ENCODE assay signal across 13 cellular contexts in genomic region chr16:73054131-73054496, GRCh38. TPM values are rescaled to one million over a fixed set of nuclear protein-coding genes. Genes with fewer than 3 reads are reported as not detected.
DNase-seq lines count a peak whose midpoint lies in the region; ATAC-seq, FAIRE-seq and TF ChIP-seq lines count a peak whose summit lies in the region.
"Had no signal": no experiment of that assay in that cellular context is flagged by ENCODE, and none has a peak within 500 bp of the region (broad histone marks: within the 10 kb centered on the region; RNA-seq: fewer than 3 reads in every experiment).

No MANE protein-coding gene starts in this region.

- H3K4me1 Mint-ChIP-seq in CD14-positive monocyte = peaks cover 46% of the 10 kb centered on the region
- peaks cover 14% of the 10 kb centered on the region for H3K4me1 Mint-ChIP-seq in activated T-cell treated with anti-CD3 and anti-CD28 coated beads, Interleukin-2, amount 50 U/mL, for 4 hours (ENCODE audit: low read depth)

- WGBS in pancreas, 2 donors = 21 to 29% methylated on average over 10 of the region's 10 CpGs

- no peak for FAIRE-seq in pancreas (lab: Jason Lieb, UNC)
- FAIRE-seq: islet of Langerhans had no signal

- H3K4me1 ChIP-seq in pancreas = peaks cover 26 to 52% (median 49%) of the 10 kb centered on the region in 3 donors

- no peak for ATAC-seq in pancreas
- ATAC-seq in GM18511 (IDR thresholded peaks at IDR 0.05; ENCODE audit: unreplicated experiment) = no peak
- no peak for ATAC-seq in activated T-cell treated with anti-CD3 and anti-CD28 coated beads, Interleukin-2, amount 50 U/mL, for 4 hours

- H3K27me3 ChIP-seq in pancreas = no peaks in the 10 kb centered on the region

- TF ChIP-seq CTCF in CD14-positive monocyte (IDR thresholded peaks at IDR 0.05) = no peak
- no peak for TF ChIP-seq CTCF in pancreas (IDR thresholded peaks at IDR 0.05)

- H3K36me3 ChIP-seq in pancreas = no peaks in the 10 kb centered on the region

- peak overlapping the region; percentile 48 to 83 for H3K4me3 Mint-ChIP-seq in CD14-positive monocyte
- H3K4me3 Mint-ChIP-seq in activated T-cell treated with anti-CD3 and anti-CD28 coated beads, Interleukin-2, amount 50 U/mL, for 4 hours = no peak overlapping the region

- peaks cover 4 to 9% of the 10 kb centered on the region in 2 donors for H3K36me3 Mint-ChIP-seq in CD14-positive monocyte
- no peaks in the 10 kb centered on the region for H3K36me3 Mint-ChIP-seq in activated T-cell treated with anti-CD3 and anti-CD28 coated beads, Interleukin-2, amount 50 U/mL, for 4 hours (ENCODE audit: insufficient read depth)

- peaks cover 13 to 28% (median 15%) of the 10 kb centered on the region in 3 donors for H3K27me3 Mint-ChIP-seq in CD14-positive monocyte (ENCODE audit: low read depth in 3 of 3)
- peaks cover 35% of the 10 kb centered on the region for H3K27me3 Mint-ChIP-seq in activated T-cell treated with anti-CD3 and anti-CD28 coated beads, Interleukin-2, amount 50 U/mL, for 4 hours (ENCODE audit: low read depth)

- H3K27ac Mint-ChIP-seq in CD14-positive monocyte = no peak overlapping the region

- H3K9me3 Mint-ChIP-seq in CD14-positive monocyte = peaks cover 0 to 2% (median 0%) of the 10 kb centered on the region in 7 donors
- H3K9me3 Mint-ChIP-seq in activated T-cell treated with anti-CD3 and anti-CD28 coated beads, Interleukin-2, amount 50 U/mL, for 4 hours = no peaks in the 10 kb centered on the region

- H3K27ac ChIP-seq in epithelial cell of prostate (peak overlapping the region; percentile 93), pancreas (peak overlapping the region in 3 of 4 donors; percentile 7 to 96 (median 94))

- intact Hi-C loops in CD14-positive monocyte (cut with micrococcal nuclease) (loop anchor here (5.0 to 10.0 kb wide), 3 partner anchors 33 to 222 kb away; no protein-coding TSS in a partner anchor), pancreas (cut with DNase I) (no loop called here)

- H3K9me3 ChIP-seq in pancreas = no peaks in the 10 kb centered on the region

- DNase-seq in CD14-positive monocyte (ENCODE audit: low spot score) (no peak), NCI-H2227 (lab: John Stamatoyannopoulos, UW; ENCODE audit: unreplicated experiment) (peak; percentile 27), epithelial cell of prostate (ENCODE audit: low read depth, low spot score) (no peak), pancreas (no peak), SKM-1 treated with dmso at 0.1 percent for 144 hours (lab: John Stamatoyannopoulos, UW; ENCODE audit: unreplicated experiment) (no peak)
- DNase-seq in activated CD4-positive, alpha-beta T cell treated with anti-CD3 and anti-CD28 coated beads, Interleukin-2, amount 50 U/mL, for 4 hours = no peak
- DNase-seq in activated T-cell treated with anti-CD3 and anti-CD28 coated beads, Interleukin-2, amount 50 U/mL, for 4 hours = no peak
- DNase-seq: COR-L47; effector memory CD4-positive, alpha-beta T cell; NCI-H446 treated with DMSO at 0.1 percent for 48 hours; T1000 had no signal

- H3K4me3 ChIP-seq in pancreas = no peak overlapping the region

RNA-seq across cellular contexts. Expression of gene ZFHX3, which starts 6.2 kb away (rescaled TPM):
- polyA plus RNA-seq in CD14-positive monocyte (under 1 TPM; 0.42 to 0.43 TPM), pancreas (1 to 10 TPM; 2.5 to 4.5 TPM)
- total RNA-seq in pancreas = 10 to 100 TPM in 4 of 6 donors, 1 to 10 TPM in 2; 8.7 to 17.6 (median 10.4) TPM
- total RNA-seq in activated T-cell treated with anti-CD3 and anti-CD28 coated beads, Interleukin-2, amount 50 U/mL, for 4 hours = 1 to 10 TPM in 1 of 3 donors, under 1 TPM in 2; 0.29 to 2.5 (median 0.86) TPM

Comparison
In these comparisons a context has a peak if more than half of its experiments do, and no peak if none do; other contexts are left out.
1. intact Hi-C loops: an anchor here in CD14-positive monocyte (5.0 to 10.0 kb wide); none called in pancreas.